In genomic region chr7:91344911-91345310, GRCh38 we compare ENCODE assay signal across 12 cellular contexts.
DNase-seq lines count a peak whose midpoint lies in the region; ATAC-seq and TF ChIP-seq lines count a peak whose summit lies in the region.
"Had no signal": no experiment of that assay in that cellular context is flagged by ENCODE, and none has a peak within 500 bp of the region (broad histone marks: within the 10 kb centered on the region; RNA-seq: fewer than 3 reads in every experiment).

No MANE protein-coding gene starts in this region.

- peak overlapping the region; percentile 69 for H3K27ac Mint-ChIP-seq in activated B cell treated with CpG ODN at 0.5 μM for 24 hours
- H3K27ac Mint-ChIP-seq: nephron progenitor cell had no signal

- no peaks in the 10 kb centered on the region for H3K9me3 Mint-ChIP-seq in activated B cell treated with CpG ODN at 0.5 μM for 24 hours
- H3K9me3 Mint-ChIP-seq: nephron progenitor cell had no signal

- no peaks in the 10 kb centered on the region for H3K27me3 Mint-ChIP-seq in activated B cell treated with CpG ODN at 0.5 μM for 24 hours

- CTCF ChIA-PET in activated B cell treated with CpG ODN at 0.5 μM for 24 hours (lab: Charles Lee) (no interaction called here), mammary epithelial cell (lab: Charles Lee; ENCODE audit: low non-redundant PET) (no interaction called here)

- intact Hi-C loops in activated B cell treated with CpG ODN at 0.5 μM for 24 hours (cut with micrococcal nuclease) = no loop called here
- intact Hi-C loops in left colon (cut with DNase I, micrococcal nuclease) = no loop called here
- intact Hi-C loops in mammary epithelial cell (cut with micrococcal nuclease) = no loop called here

- H3K36me3 ChIP-seq in mammary epithelial cell (ENCODE audit: insufficient read depth, low read length) (no peaks in the 10 kb centered on the region), smooth muscle cell (ENCODE audit: low read depth) (no peaks in the 10 kb centered on the region)
- H3K36me3 ChIP-seq: MG63, stomach had no signal

- H3K27ac ChIP-seq in mammary epithelial cell (ENCODE audit: insufficient read depth, low read depth, low read length) (no peak overlapping the region), smooth muscle cell (ENCODE audit: low read depth) (no peak overlapping the region)
- H3K27ac ChIP-seq: stomach had no signal

- H3K4me2 ChIP-seq in mammary epithelial cell (ENCODE audit: insufficient read depth, low read depth, low read length) = no peak overlapping the region
- no peak overlapping the region for H3K4me2 ChIP-seq in smooth muscle cell

- in situ Hi-C loops in mammary epithelial cell (cut with MboI; ENCODE audit: low sequenced_read_pairs in 2 of 2) = no loop called here

- dilution Hi-C loops in mammary epithelial cell (cut with HindIII; ENCODE audit: low sequenced_read_pairs) = no loop called here

- H3K36me3 Mint-ChIP-seq in activated B cell treated with CpG ODN at 0.5 μM for 24 hours (ENCODE audit: low read depth) = no peaks in the 10 kb centered on the region

- H3K4me1 Mint-ChIP-seq in activated B cell treated with CpG ODN at 0.5 μM for 24 hours = peaks cover 31% of the 10 kb centered on the region

- no peaks in the 10 kb centered on the region for H3K9me3 ChIP-seq in mammary epithelial cell (replicated peaks; ENCODE audit: insufficient read depth, low read length)
- no peaks in the 10 kb centered on the region for H3K9me3 ChIP-seq in smooth muscle cell (replicated peaks; ENCODE audit: low read depth)
- H3K9me3 ChIP-seq: MG63, stomach had no signal

- peaks cover 15% of the 10 kb centered on the region for H3K27me3 ChIP-seq in mammary epithelial cell (ENCODE audit: insufficient read depth, low read length)
- no peaks in the 10 kb centered on the region for H3K27me3 ChIP-seq in smooth muscle cell (ENCODE audit: low read depth)
- H3K27me3 ChIP-seq: MG63, stomach had no signal

- H3K4me3 Mint-ChIP-seq in activated B cell treated with CpG ODN at 0.5 μM for 24 hours = no peak overlapping the region
- H3K4me3 Mint-ChIP-seq: nephron progenitor cell had no signal

- no peak overlapping the region for H3K9ac ChIP-seq in mammary epithelial cell (ENCODE audit: insufficient read depth, low read length)
- no peak overlapping the region for H3K9ac ChIP-seq in smooth muscle cell (ENCODE audit: low read depth)

- POLR2A ChIA-PET in activated B cell treated with CpG ODN at 0.5 μM for 24 hours (lab: Charles Lee) = no interaction called here

- H4K20me1 ChIP-seq in mammary epithelial cell (ENCODE audit: insufficient read depth, low read length) (no peaks in the 10 kb centered on the region), smooth muscle cell (ENCODE audit: low read depth) (no peaks in the 10 kb centered on the region)

- H2AFZ ChIP-seq in mammary epithelial cell (ENCODE audit: low read depth, low read length) (no peak overlapping the region), smooth muscle cell (ENCODE audit: low read depth) (no peak overlapping the region)

- TF ChIP-seq CTCF in GM12864 (IDR thresholded peaks at IDR 0.05; ENCODE audit: low read depth, low read length, missing control alignments) = no peak
- no peak for TF ChIP-seq CTCF in activated B cell treated with CpG ODN at 0.5 μM for 24 hours (IDR thresholded peaks at IDR 0.05)
- TF ChIP-seq CTCF in mammary epithelial cell (conservative IDR thresholded peaks at IDR 0.05 in 1 of 2, IDR thresholded peaks at IDR 0.05 in 1 of 2; ENCODE audit: extremely low read depth in 1 of 2, insufficient read depth in 1 of 2, low read depth in 1 of 2, low read length in 2 of 2) = no peak
- no peak for TF ChIP-seq CTCF in smooth muscle cell (IDR thresholded peaks at IDR 0.05; ENCODE audit: borderline replicate concordance, insufficient read depth, poor library complexity, severe bottlenecking)

- WGBS in mammary epithelial cell (ENCODE audit: low coverage, missing lambda C conversion rate) = 67% methylated on average over 5 of the region's 5 CpGs
- 90% methylated on average over 5 of the region's 5 CpGs for WGBS in smooth muscle cell (ENCODE audit: low lambda C conversion rate)

- no peaks in the 10 kb centered on the region for H3K79me2 ChIP-seq in mammary epithelial cell (ENCODE audit: insufficient read depth, low read length)
- H3K79me2 ChIP-seq in smooth muscle cell (ENCODE audit: low read depth) = no peaks in the 10 kb centered on the region

- no peaks in the 10 kb centered on the region for H3K4me1 ChIP-seq in mammary epithelial cell (ENCODE audit: insufficient read depth, low read length)
- H3K4me1 ChIP-seq in smooth muscle cell (ENCODE audit: low read depth) = no peaks in the 10 kb centered on the region

- ATAC-seq in GM21360 (IDR thresholded peaks at IDR 0.05; ENCODE audit: unreplicated experiment) = peak; percentile 82
- peak; percentile 55 for ATAC-seq in HG03108 (IDR thresholded peaks at IDR 0.05; ENCODE audit: unreplicated experiment)
- peak; percentile 69 for ATAC-seq in activated B cell treated with CpG ODN at 0.5 μM for 24 hours (ENCODE audit: low read depth)
- ATAC-seq in left colon = no peak

- H3K4me3 ChIP-seq in GM12864 (ENCODE audit: low read depth, low read length) (no peak overlapping the region), mammary epithelial cell (replicated peaks in 1 of 3; ENCODE audit: insufficient read depth in 1 of 3, low read depth in 2 of 3, low read length in 3 of 3) (no peak overlapping the region), smooth muscle cell (no peak overlapping the region)
- H3K4me3 ChIP-seq: MG63, stomach had no signal

- no TSS peak for BruUV-seq in mammary epithelial cell (replicated peaks; lab: Mats Ljungman, UMichigan)

- DNase-seq in GM12864 (ENCODE audit: low read depth) = peak; percentile 39
- no peak for DNase-seq in activated B cell treated with CpG ODN at 0.5 μM for 24 hours
- DNase-seq in left colon = no peak
- DNase-seq in C1 segment of cervical spinal cord (lab: John Stamatoyannopoulos, UW) = no peak
- no peak for DNase-seq in mammary epithelial cell
- DNase-seq in smooth muscle cell (lab: John Stamatoyannopoulos, UW; ENCODE audit: unreplicated experiment) = no peak
- DNase-seq: activated CD8-positive, alpha-beta memory T cell treated with anti-CD3 and anti-CD28 coated beads for 24 hours; MG63; nephron progenitor cell had no signal

- H3F3A ChIP-seq in smooth muscle cell (ENCODE audit: low read depth) = no peaks in the 10 kb centered on the region
